ENCODE assay signal across 8 cellular contexts in genomic region chr15:70852501-70853269, GRCh38. TPM values are rescaled to one million over a fixed set of nuclear protein-coding genes. Genes with fewer than 3 reads are reported as not detected.
A peak's percentile ranks its signal among the peaks of the same experiment; 100 is the strongest.
DNase-seq lines count a peak whose midpoint lies in the region; ATAC-seq and TF ChIP-seq lines count a peak whose summit lies in the region.

No MANE protein-coding gene starts in this region.

- peak overlapping the region; percentile 47 for H3K9ac ChIP-seq in HUES6 (ENCODE audit: low read length)
- peak overlapping the region in 1 of 2 donors; percentile 66 for H3K9ac ChIP-seq in colonic mucosa (ENCODE audit: low read depth in 2 of 2, low read length in 2 of 2)

- no peak for ATAC-seq in HG02678 (IDR thresholded peaks at IDR 0.05; ENCODE audit: unreplicated experiment)
- ATAC-seq in GM18505 (IDR thresholded peaks at IDR 0.05; ENCODE audit: unreplicated experiment), result no peak

- H3K36me3 ChIP-seq in A673 (ENCODE audit: insufficient read depth, low read length, poor library complexity, severe bottlenecking) (peaks cover 20% of the 10 kb centered on the region), HUES6 (ENCODE audit: control insufficient read depth, insufficient read depth, low read length) (peaks cover 15% of the 10 kb centered on the region), colonic mucosa (no peaks in the 10 kb centered on the region)

- no peaks in the 10 kb centered on the region for H3K9me3 Mint-ChIP-seq in mesothelial cell of epicardium

- no peak for TF ChIP-seq POLR2A in GM18505 (IDR thresholded peaks at IDR 0.05; ENCODE audit: borderline replicate concordance, extremely low read depth, insufficient read depth, insufficient read length)

- CTCF ChIA-PET in A673 (lab: Charles Lee), result interaction anchor here (1.0 kb wide), 1 partner anchor 28 kb away, joined by 4 read pairs; no protein-coding TSS in a partner anchor

- no peaks in the 10 kb centered on the region for H3K9me3 ChIP-seq in A673 (ENCODE audit: low read depth, low read length, poor library complexity, severe bottlenecking)
- no peaks in the 10 kb centered on the region for H3K9me3 ChIP-seq in HUES6 (ENCODE audit: control insufficient read depth, insufficient read depth, low read depth, low read length)
- no peaks in the 10 kb centered on the region for H3K9me3 ChIP-seq in colonic mucosa

- POLR2A ChIA-PET in A673 (lab: Charles Lee; ENCODE audit: low non-redundant PET), result interaction anchor here (0.5 to 0.6 kb wide), 3 partner anchors 349 to 758 kb away, joined by 3 to 7 read pairs (median 5); no protein-coding TSS in a partner anchor

- peak overlapping the region; percentile 86 for H3K4me3 ChIP-seq in A673 (ENCODE audit: low read depth, low read length, poor library complexity, severe bottlenecking)
- peak overlapping the region; percentile 67 for H3K4me3 ChIP-seq in HUES6 (ENCODE audit: low read depth, low read length)
- peak overlapping the region; percentile 52 for H3K4me3 ChIP-seq in colonic mucosa

- TF ChIP-seq CTCF in A673 (conservative IDR thresholded peaks at IDR 0.05; ENCODE audit: low read depth, low read length) (no peak), colonic mucosa (IDR thresholded peaks at IDR 0.05) (no peak), mesothelial cell of epicardium (IDR thresholded peaks at IDR 0.05; ENCODE audit: unreplicated experiment) (no peak)

- peak overlapping the region; percentile 95 for H3K27ac Mint-ChIP-seq in mesothelial cell of epicardium

- no peaks in the 10 kb centered on the region for H3K27me3 Mint-ChIP-seq in mesothelial cell of epicardium (ENCODE audit: low read depth)

- H3K27me3 ChIP-seq in A673 (replicated peaks; ENCODE audit: insufficient read depth, low read depth, low read length, poor library complexity), result no peaks in the 10 kb centered on the region
- no peaks in the 10 kb centered on the region for H3K27me3 ChIP-seq in HUES6 (ENCODE audit: control insufficient read depth, insufficient read depth, low read length)
- peaks cover 8% of the 10 kb centered on the region for H3K27me3 ChIP-seq in colonic mucosa

- H3K4me1 Mint-ChIP-seq in mesothelial cell of epicardium, result peaks cover 15% of the 10 kb centered on the region

- H3K4me1 ChIP-seq in A673 (ENCODE audit: insufficient read depth, low read length, poor library complexity, severe bottlenecking) (peaks cover 24% of the 10 kb centered on the region), HUES6 (ENCODE audit: control insufficient read depth, insufficient read depth, low read length) (peaks cover 10% of the 10 kb centered on the region), colonic mucosa (no peaks in the 10 kb centered on the region)

- DNase-seq in A673 (ENCODE audit: low spot score) (no peak), colonic mucosa (no peak), mesothelial cell of epicardium (ENCODE audit: low spot score in 2 of 2, unreplicated experiment in 2 of 2) (no peak), activated gamma-delta T cell (lab: John Stamatoyannopoulos, UW) (no peak)
- no peak for DNase-seq in stimulated activated naive CD4-positive, alpha-beta T cell (lab: John Stamatoyannopoulos, UW)

- peaks cover 20% of the 10 kb centered on the region for H3K36me3 Mint-ChIP-seq in mesothelial cell of epicardium

- H3K27ac ChIP-seq in A673 (ENCODE audit: low read depth, low read length, poor library complexity, severe bottlenecking) (peak overlapping the region; percentile 87), HUES6 (ENCODE audit: low read depth, low read length) (no peak overlapping the region), colonic mucosa (no peak overlapping the region)

- BruUV-seq in A673 (replicated peaks; lab: Mats Ljungman, UMichigan), result TSS peak; percentile 48

- H3K4me3 Mint-ChIP-seq in mesothelial cell of epicardium, result peak overlapping the region; percentile 89

- intact Hi-C loops in A673 (cut with micrococcal nuclease; ENCODE audit: unreplicated experiment) (no loop called here), colonic mucosa (cut with DNase I) (no loop called here)

RNA-seq across cellular contexts. Expression of gene LARP6, which starts 1.3 kb away (rescaled TPM):
- total RNA-seq in A673 (2021) (53.6 and 57.8 TPM in 2 replicates), colonic mucosa (1 to 10 TPM in 1 of 2 donors, under 1 TPM in 1; 0.49 to 3.5 TPM), mesothelial cell of epicardium (24.8 to 27.3 TPM (median 24.9 TPM) in 3 replicates)

RNA-seq across cellular contexts. Expression of gene THAP10, which starts 39.5 kb away (rescaled TPM):
- total RNA-seq in A673 (2021) (6.2 and 6.6 TPM in 2 replicates), colonic mucosa (1 to 10 TPM; 2.3 to 5.0 TPM), mesothelial cell of epicardium (2.3 to 3.6 TPM (median 2.9 TPM) in 3 replicates)

RNA-seq across cellular contexts. Expression of gene LRRC49, which starts 39.9 kb away (rescaled TPM):
- 9.2 and 10.9 TPM in 2 replicates for total RNA-seq in A673 (2021)
- 1 to 10 TPM; 2.4 to 2.8 TPM for total RNA-seq in colonic mucosa
- 21.2 to 25.5 TPM (median 24.2 TPM) in 3 replicates for total RNA-seq in mesothelial cell of epicardium
